19 cellular contexts compared by ENCODE assay signal in genomic region chr13:96766311-96766710, GRCh38.
DNase-seq lines count a peak whose midpoint lies in the region; TF ChIP-seq lines count a peak whose summit lies in the region.
"Had no signal": no experiment of that assay in that cellular context is flagged by ENCODE, and none has a peak within 500 bp of the region (broad histone marks: within the 10 kb centered on the region; RNA-seq: fewer than 3 reads in every experiment).

No MANE protein-coding gene starts in this region.

- H3K9ac ChIP-seq in neural progenitor cell: no peak overlapping the region
- H3K9ac ChIP-seq: BLaER1 treated with 17β-estradiol and CSF1 and Interleukin-3, amounts not matched to agents 10 nM and 100 nM had no signal

- H3K4me1 Mint-ChIP-seq in glutamatergic neuron (ENCODE audit: low read depth, unreplicated experiment): peaks cover 10% of the 10 kb centered on the region
- no peaks in the 10 kb centered on the region for H3K4me1 Mint-ChIP-seq in neural progenitor cell
- H3K4me1 Mint-ChIP-seq: B cell had no signal

- H3K27ac ChIP-seq in cardiac muscle cell: peak overlapping the region; percentile 16
- H3K27ac ChIP-seq in neural progenitor cell: peak overlapping the region; percentile 60
- H3K27ac ChIP-seq: 22Rv1; A549; BLaER1 treated with 17β-estradiol and CSF1 and Interleukin-3, amounts not matched to agents 10 nM and 100 nM; C4-2B had no signal

- H3K36me3 Mint-ChIP-seq in glutamatergic neuron (ENCODE audit: unreplicated experiment): no peaks in the 10 kb centered on the region
- no peaks in the 10 kb centered on the region for H3K36me3 Mint-ChIP-seq in neural progenitor cell
- H3K36me3 Mint-ChIP-seq: CD8-positive, alpha-beta T cell had no signal

- H3K4me1 ChIP-seq in cardiac muscle cell (ENCODE audit: low read depth) (peaks cover 34% of the 10 kb centered on the region), neural progenitor cell (peaks cover 58% of the 10 kb centered on the region)
- H3K4me1 ChIP-seq: A549, Caco-2 had no signal

- H3K4me3 Mint-ChIP-seq in glutamatergic neuron (ENCODE audit: unreplicated experiment) (peak overlapping the region; percentile 17), neural progenitor cell (no peak overlapping the region)
- H3K4me3 Mint-ChIP-seq: B cell; CD4-positive, alpha-beta T cell; CD8-positive, alpha-beta T cell had no signal

- H3K4me3 ChIP-seq in cardiac muscle cell (no peak overlapping the region), neural progenitor cell (no peak overlapping the region)
- H3K4me3 ChIP-seq: A549; BLaER1 treated with 17β-estradiol and CSF1 and Interleukin-3, amounts not matched to agents 10 nM and 100 nM had no signal

- H3K4me2 ChIP-seq in neural progenitor cell: peak overlapping the region; percentile 53
- H3K4me2 ChIP-seq: A549; BLaER1 treated with 17β-estradiol and CSF1 and Interleukin-3, amounts not matched to agents 10 nM and 100 nM had no signal

- H3K79me2 ChIP-seq in neural progenitor cell (ENCODE audit: low read depth): no peaks in the 10 kb centered on the region

- no peaks in the 10 kb centered on the region for H3K27me3 ChIP-seq in cardiac muscle cell
- H3K27me3 ChIP-seq in neural progenitor cell: no peaks in the 10 kb centered on the region
- H3K27me3 ChIP-seq: BLaER1 treated with 17β-estradiol and CSF1 and Interleukin-3, amounts not matched to agents 10 nM and 100 nM had no signal

- H2AFZ ChIP-seq in neural progenitor cell (replicated peaks): no peak overlapping the region

- H3K9me3 Mint-ChIP-seq in glutamatergic neuron (ENCODE audit: unreplicated experiment) (no peaks in the 10 kb centered on the region), neural progenitor cell (no peaks in the 10 kb centered on the region)
- H3K9me3 Mint-ChIP-seq: CD4-positive, alpha-beta T cell had no signal

- H3K9me3 ChIP-seq in cardiac muscle cell (ENCODE audit: low read depth): no peaks in the 10 kb centered on the region
- no peaks in the 10 kb centered on the region for H3K9me3 ChIP-seq in neural progenitor cell (ENCODE audit: low read depth)
- H3K9me3 ChIP-seq: A549; BLaER1 treated with 17β-estradiol and CSF1 and Interleukin-3, amounts not matched to agents 10 nM and 100 nM; Caco-2 had no signal

- no peak for TF ChIP-seq CTCF in cardiac muscle cell (IDR thresholded peaks at IDR 0.05; ENCODE audit: low read depth, low read length)
- TF ChIP-seq CTCF in glutamatergic neuron (IDR thresholded peaks at IDR 0.05; ENCODE audit: partially characterized antibody, unreplicated experiment): no peak
- TF ChIP-seq CTCF in neural progenitor cell (IDR thresholded peaks at IDR 0.05): no peak

- H3K27me3 Mint-ChIP-seq in glutamatergic neuron (ENCODE audit: unreplicated experiment) (no peaks in the 10 kb centered on the region), neural progenitor cell (ENCODE audit: insufficient read depth, low read depth) (no peaks in the 10 kb centered on the region)
- H3K27me3 Mint-ChIP-seq: B cell; CD4-positive, alpha-beta T cell had no signal

- no peaks in the 10 kb centered on the region for H3K36me3 ChIP-seq in cardiac muscle cell
- no peaks in the 10 kb centered on the region for H3K36me3 ChIP-seq in neural progenitor cell
- H3K36me3 ChIP-seq: BLaER1 treated with 17β-estradiol and CSF1 and Interleukin-3, amounts not matched to agents 10 nM and 100 nM had no signal

- no peak for DNase-seq in cardiac muscle cell (ENCODE audit: low read depth in 1 of 2, low spot score in 1 of 2)
- DNase-seq in cardiac septum (ENCODE audit: low spot score): no peak
- DNase-seq in glutamatergic neuron: no peak
- DNase-seq in neural progenitor cell (ENCODE audit: low spot score): no peak
- no peak for DNase-seq in stimulated activated CD4-positive, alpha-beta T cell treated with anti-CD3 and anti-CD28 coated beads, Interleukin-1b, Interleukin-23, amount 100 ng/mL, for 48 hours
- no peak for DNase-seq in NCI-H1105 (lab: John Stamatoyannopoulos, UW)
- no peak for DNase-seq in medulla oblongata (ENCODE audit: extremely low spot score)
- DNase-seq: AML-193; Caco-2; Calu3; CD4-positive, alpha-beta T cell; CD8-positive, alpha-beta T cell; DMS79 treated with DMSO at 0.1 percent for 48 hours; GF-D8 had no signal

- no peaks in the 10 kb centered on the region for H4K20me1 ChIP-seq in neural progenitor cell (ENCODE audit: low read depth)
- H4K20me1 ChIP-seq: BLaER1 treated with 17β-estradiol and CSF1 and Interleukin-3, amounts not matched to agents 10 nM and 100 nM had no signal

- peaks cover 21% of the 10 kb centered on the region for H3F3A ChIP-seq in neural progenitor cell (ENCODE audit: low read depth)

- H3K27ac Mint-ChIP-seq in glutamatergic neuron (ENCODE audit: unreplicated experiment) (no peak overlapping the region), neural progenitor cell (no peak overlapping the region)
- H3K27ac Mint-ChIP-seq: B cell; CD4-positive, alpha-beta T cell; CD8-positive, alpha-beta T cell had no signal

- intact Hi-C loops in cardiac septum (cut with DNase I): no loop called here
